Comparison of ENCODE assay signal across 15 cellular contexts in the genomic region with DNA sequence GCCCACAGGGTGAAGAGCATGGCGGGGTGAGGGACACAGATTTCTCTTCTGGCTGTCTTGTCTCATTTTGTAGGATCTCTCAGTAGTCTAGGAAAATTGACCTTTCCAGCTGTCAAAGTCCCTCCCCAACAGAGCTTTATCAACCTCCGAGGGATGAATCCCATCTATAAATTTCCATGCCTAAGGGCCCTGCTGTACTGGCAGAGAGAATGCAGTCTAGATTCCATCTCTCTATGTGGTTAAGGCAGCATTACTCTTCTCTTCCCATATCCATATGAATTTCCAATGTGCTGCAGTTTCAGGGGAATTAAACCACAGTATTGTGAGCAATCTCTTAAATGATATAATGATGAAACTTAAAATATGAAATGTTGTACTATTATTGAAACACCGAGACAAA.
"Had no signal": no experiment of that assay in that cellular context is flagged by ENCODE, and none has a peak within 500 bp of the region (broad histone marks: within the 10 kb centered on the region; RNA-seq: fewer than 3 reads in every experiment).

No MANE protein-coding gene starts in this region.

- DNase-seq: dermis blood vessel endothelial cell; dorsolateral prefrontal cortex; effector CD4-positive, alpha-beta T cell; effector memory CD4-positive, alpha-beta T cell; gastrocnemius medialis; head of caudate nucleus; heart right ventricle; hippocampal formation; left cardiac atrium; left lung; left ventricle myocardium superior; lower lobe of right lung; mesenchymal stem cell; mucosa of descending colon had no signal

- H3K27ac Mint-ChIP-seq: mesothelial cell of epicardium had no signal

- H3K4me3 Mint-ChIP-seq: mesothelial cell of epicardium had no signal

- ATAC-seq: gastrocnemius medialis, heart right ventricle, left lung, left ventricle myocardium superior, lower lobe of right lung, mucosa of descending colon had no signal

- H3K36me3 Mint-ChIP-seq: mesothelial cell of epicardium had no signal

- H3K9me3 Mint-ChIP-seq: mesothelial cell of epicardium had no signal
